In the genomic region with DNA sequence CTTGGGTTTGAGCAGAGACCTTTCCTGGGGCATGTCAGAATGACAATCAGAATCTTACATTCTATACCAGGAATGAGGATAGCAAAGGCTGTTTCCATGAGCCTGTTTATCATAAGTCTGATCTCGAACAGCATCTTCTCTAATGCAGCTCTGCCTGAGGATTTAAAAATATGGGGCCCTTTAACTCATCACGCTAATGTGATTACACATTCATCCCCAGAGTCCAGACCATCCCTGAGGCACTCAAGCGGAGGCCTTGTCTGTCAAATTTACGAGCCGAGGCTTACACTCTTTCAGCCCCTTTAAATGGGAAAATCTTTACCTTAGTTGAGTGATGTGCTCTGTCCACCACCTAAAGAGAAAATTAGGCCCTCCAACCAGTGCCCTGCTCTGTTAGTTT, we compare ENCODE assay signal across 24 cellular contexts. TPM values are rescaled to one million over a fixed set of nuclear protein-coding genes. Genes with fewer than 3 reads are reported as not detected.
DNase-seq lines count a peak whose midpoint lies in the region; ATAC-seq and TF ChIP-seq lines count a peak whose summit lies in the region.
"Had no signal": no experiment of that assay in that cellular context is flagged by ENCODE, and none has a peak within 500 bp of the region (broad histone marks: within the 10 kb centered on the region; RNA-seq: fewer than 3 reads in every experiment).

No MANE protein-coding gene starts in this region.

- peaks cover 39% of the 10 kb centered on the region for H3K79me2 ChIP-seq in PC-3 (ENCODE audit: low read length)

- peaks cover 0 to 5% (median 2%) of the 10 kb centered on the region in 5 donors for H3K27me3 Mint-ChIP-seq in naive thymus-derived CD8-positive, alpha-beta T cell

- H2AFZ ChIP-seq in PC-3 (ENCODE audit: low read length), result no peak overlapping the region

- H3K4me1 ChIP-seq in BLaER1 treated with 17β-estradiol and CSF1 and Interleukin-3, amounts not matched to agents 10 nM and 100 nM, result peaks cover 99 to 100% (median 100%) of the 10 kb centered on the region in 10 experiments
- H3K4me1 ChIP-seq in esophagus muscularis mucosa (peaks cover 16 to 98% (median 88%) of the 10 kb centered on the region in 4 donors), neutrophil (ENCODE audit: control insufficient read depth in 1 of 2, insufficient read depth in 1 of 2, low read depth in 1 of 2, low read length in 1 of 2) (peaks cover 22 to 31% of the 10 kb centered on the region in 2 experiments), PC-3 (ENCODE audit: insufficient read depth, low read length) (no peaks in the 10 kb centered on the region)

- 60% methylated on average over 5 of the region's 5 CpGs for WGBS in esophagus muscularis mucosa

- ATAC-seq in HG03571 (IDR thresholded peaks at IDR 0.05; ENCODE audit: unreplicated experiment) (no peak), PC-3 (no peak)
- ATAC-seq in naive thymus-derived CD8-positive, alpha-beta T cell, result no peak
- ATAC-seq: activated CD8-positive, alpha-beta T cell treated with anti-CD3 and anti-CD28 coated beads, Interleukin-2, amount 10 ng/mL, durations not matched to agents 7 days and 5 days; left cardiac atrium; naive thymus-derived CD4-positive, alpha-beta T cell; T-cell had no signal

- H3K27me3 ChIP-seq in BLaER1 treated with 17β-estradiol and CSF1 and Interleukin-3, amounts not matched to agents 10 nM and 100 nM, result no peaks in the 10 kb centered on the region
- H3K27me3 ChIP-seq in esophagus muscularis mucosa (no peaks in the 10 kb centered on the region), neutrophil (no peaks in the 10 kb centered on the region), PC-3 (ENCODE audit: low read length) (no peaks in the 10 kb centered on the region)
- H3K27me3 ChIP-seq: breast epithelium, vagina had no signal

- no peak for TF ChIP-seq EP300 in esophagus muscularis mucosa (IDR thresholded peaks at IDR 0.05)

- BruUV-seq in PC-3 (replicated peaks; lab: Mats Ljungman, UMichigan), result no TSS peak

- no peaks in the 10 kb centered on the region for H3F3A ChIP-seq in PC-3 (ENCODE audit: low read length, unreplicated experiment)

- DNase-seq in NCI-H69 (lab: John Stamatoyannopoulos, UW) (peak; percentile 52), esophagus muscularis mucosa (ENCODE audit: extremely low spot score) (no peak), PC-3 (no peak), RPMI8226 (no peak)
- DNase-seq in naive thymus-derived CD8-positive, alpha-beta T cell, result no peak
- DNase-seq: activated CD4-positive, alpha-beta T cell treated with anti-CD3 and anti-CD28 coated beads for 1 hour; activated CD8-positive, alpha-beta T cell treated with anti-CD3 and anti-CD28 coated beads, Interleukin-2, amount 10 ng/mL, durations not matched to agents 7 days and 5 days; activated gamma-delta T cell treated with Interleukin-2 at 50 U/mL for 16 hours; CD4-positive, alpha-beta T cell; cortex of kidney; DMS153; Karpas-422; left cardiac atrium; mesendoderm; naive thymus-derived CD4-positive, alpha-beta T cell; NCI-H2081; NCI-H524 treated with DMSO at 0.1 percent for 48 hours; SHP77; T-cell had no signal

- intact Hi-C loops in esophagus muscularis mucosa (cut with DNase I), result no loop called here
- intact Hi-C loops in PC-3 (cut with micrococcal nuclease), result no loop called here

- peaks cover 0 to 100% (median 61%) of the 10 kb centered on the region in 11 experiments; a peak in 19 of 22 replicates for H4K20me1 ChIP-seq in BLaER1 treated with 17β-estradiol and CSF1 and Interleukin-3, amounts not matched to agents 10 nM and 100 nM
- no peaks in the 10 kb centered on the region for H4K20me1 ChIP-seq in PC-3 (ENCODE audit: low read length)

- no peaks in the 10 kb centered on the region for H3K36me3 Mint-ChIP-seq in naive thymus-derived CD8-positive, alpha-beta T cell
- H3K36me3 Mint-ChIP-seq: naive thymus-derived CD4-positive, alpha-beta T cell; T-cell had no signal

- POLR2A ChIA-PET in PC-3 (lab: Charles Lee; ENCODE audit: unreplicated experiment), result no interaction called here
- POLR2A ChIA-PET in naive thymus-derived CD8-positive, alpha-beta T cell (lab: Charles Lee), result no interaction called here

- H3K9me2 ChIP-seq in PC-3 (replicated peaks; ENCODE audit: low read length), result no peaks in the 10 kb centered on the region

- TF ChIP-seq CTCF in esophagus muscularis mucosa (IDR thresholded peaks at IDR 0.05) (no peak), neutrophil (IDR thresholded peaks at IDR 0.05) (no peak), PC-3 (conservative IDR thresholded peaks at IDR 0.05; ENCODE audit: low read depth, low read length) (no peak)

- peaks cover 4 to 69% (median 15%) of the 10 kb centered on the region in 4 donors for H3K4me1 Mint-ChIP-seq in naive thymus-derived CD8-positive, alpha-beta T cell

- no peak for TF ChIP-seq POLR2A in esophagus muscularis mucosa (IDR thresholded peaks at IDR 0.05; ENCODE audit: low read depth)

- CTCF ChIA-PET in PC-3 (lab: Charles Lee), result no interaction called here

- H3K27ac ChIP-seq in BLaER1 treated with 17β-estradiol and CSF1 and Interleukin-3, amounts not matched to agents 10 nM and 100 nM, result peak overlapping the region in 9 of 11 experiments; percentile 13 to 99 (median 82); a peak in 17 of 22 replicates
- H3K27ac ChIP-seq in esophagus muscularis mucosa (replicated peaks in 1 of 4) (peak overlapping the region; percentile 16 to 77 (median 58)), neutrophil (peak overlapping the region; percentile 23), PC-3 (ENCODE audit: low read length) (no peak overlapping the region)
- H3K27ac ChIP-seq: vagina had no signal

- H3K9me3 ChIP-seq in BLaER1 treated with 17β-estradiol and CSF1 and Interleukin-3, amounts not matched to agents 10 nM and 100 nM (replicated peaks in 1 of 11), result no peaks in the 10 kb centered on the region
- no peaks in the 10 kb centered on the region for H3K9me3 ChIP-seq in esophagus muscularis mucosa
- no peaks in the 10 kb centered on the region for H3K9me3 ChIP-seq in neutrophil
- H3K9me3 ChIP-seq in PC-3 (ENCODE audit: low read length), result no peaks in the 10 kb centered on the region
- H3K9me3 ChIP-seq: breast epithelium, vagina had no signal

- H3K9me3 Mint-ChIP-seq in naive thymus-derived CD8-positive, alpha-beta T cell, result no peaks in the 10 kb centered on the region
- H3K9me3 Mint-ChIP-seq: CD4-positive, alpha-beta T cell; naive thymus-derived CD4-positive, alpha-beta T cell; T-cell had no signal

- no peak overlapping the region for H3K27ac Mint-ChIP-seq in naive thymus-derived CD8-positive, alpha-beta T cell
- H3K27ac Mint-ChIP-seq: activated CD8-positive, alpha-beta T cell treated with anti-CD3 and anti-CD28 coated beads, Interleukin-2, amount 10 ng/mL, durations not matched to agents 7 days and 5 days; CD4-positive, alpha-beta T cell; naive thymus-derived CD4-positive, alpha-beta T cell; T-cell had no signal

- peak overlapping the region; percentile 91 to 100 (median 97) for H3K4me2 ChIP-seq in BLaER1 treated with 17β-estradiol and CSF1 and Interleukin-3, amounts not matched to agents 10 nM and 100 nM
- no peak overlapping the region for H3K4me2 ChIP-seq in PC-3 (ENCODE audit: low read length)

- H3K9ac ChIP-seq in BLaER1 treated with 17β-estradiol and CSF1 and Interleukin-3, amounts not matched to agents 10 nM and 100 nM, result peak overlapping the region; percentile 11 to 73 (median 67); a peak in 18 of 22 replicates
- no peak overlapping the region for H3K9ac ChIP-seq in PC-3 (ENCODE audit: low read length)

- H3K4me3 Mint-ChIP-seq in naive thymus-derived CD8-positive, alpha-beta T cell, result no peak overlapping the region
- H3K4me3 Mint-ChIP-seq: activated CD8-positive, alpha-beta T cell treated with anti-CD3 and anti-CD28 coated beads, Interleukin-2, amount 10 ng/mL, durations not matched to agents 7 days and 5 days; CD4-positive, alpha-beta T cell; naive thymus-derived CD4-positive, alpha-beta T cell; T-cell had no signal

- H3K4me3 ChIP-seq in BLaER1 treated with 17β-estradiol and CSF1 and Interleukin-3, amounts not matched to agents 10 nM and 100 nM, result peak overlapping the region in 2 of 10 experiments; percentile 8 to 40; a peak in 3 of 20 replicates
- no peak overlapping the region for H3K4me3 ChIP-seq in esophagus muscularis mucosa
- H3K4me3 ChIP-seq in neutrophil (ENCODE audit: low read depth in 1 of 2, low read length in 1 of 2), result no peak overlapping the region
- no peak overlapping the region for H3K4me3 ChIP-seq in PC-3 (ENCODE audit: low read length)
- H3K4me3 ChIP-seq: breast epithelium, vagina had no signal

- H3K36me3 ChIP-seq in BLaER1 treated with 17β-estradiol and CSF1 and Interleukin-3, amounts not matched to agents 10 nM and 100 nM, result peaks cover under 1 to 77% (median 10%) of the 10 kb centered on the region in 11 experiments; a peak in 19 of 22 replicates
- H3K36me3 ChIP-seq in esophagus muscularis mucosa (no peaks in the 10 kb centered on the region), neutrophil (peaks cover 53% of the 10 kb centered on the region), PC-3 (ENCODE audit: low read depth, low read length) (no peaks in the 10 kb centered on the region)
- H3K36me3 ChIP-seq: breast epithelium, vagina had no signal

RNA-seq across cellular contexts. Expression of gene CHST15, which starts 16.2 kb away (rescaled TPM):
- total RNA-seq in esophagus muscularis mucosa (10 to 100 TPM; 48.2 to 76.1 (median 62.5) TPM), PC-3 (2014; rRNA removed) (16.4 and 17.1 TPM in 2 replicates)
- total RNA-seq in naive thymus-derived CD8-positive, alpha-beta T cell, result 1 to 10 TPM; 2.0 to 2.4 TPM
- polyA plus RNA-seq in naive thymus-derived CD8-positive, alpha-beta T cell, result under 1 TPM in 2 of 3 donors, not detected in 1; 0.05 to 0.14 TPM
- total RNA-seq: activated CD8-positive, alpha-beta T cell treated with anti-CD3 and anti-CD28 coated beads, Interleukin-2, amount 10 ng/mL, durations not matched to agents 7 days and 5 days had no signal
